In the genomic region with DNA sequence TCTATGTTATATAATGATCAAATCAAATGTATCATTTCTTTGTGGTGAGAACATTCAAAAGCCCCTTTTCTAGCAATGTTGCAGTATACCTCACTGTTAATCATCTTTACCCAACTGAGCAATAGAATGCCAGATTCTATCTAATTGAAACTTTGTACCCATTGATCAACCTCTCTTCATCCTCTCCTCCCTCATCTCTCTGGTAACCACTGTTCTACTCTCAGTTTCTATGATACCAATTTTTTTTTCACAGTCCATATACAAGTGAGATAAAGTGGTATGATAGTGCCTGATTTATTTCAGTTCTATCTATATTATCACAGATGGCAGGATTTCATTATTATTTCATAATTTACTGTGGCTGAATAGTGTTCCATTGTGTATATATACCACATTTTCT, we compare ENCODE assay signal across 24 cellular contexts.
DNase-seq lines count a peak whose midpoint lies in the region; ATAC-seq, FAIRE-seq and TF ChIP-seq lines count a peak whose summit lies in the region.
"Had no signal": no experiment of that assay in that cellular context is flagged by ENCODE, and none has a peak within 500 bp of the region (broad histone marks: within the 10 kb centered on the region; RNA-seq: fewer than 3 reads in every experiment).

No MANE protein-coding gene starts in this region.

- DNase-seq in GM12878 (ENCODE audit: low read depth, low spot score) (no peak), HCEC 1CT (no peak), right lobe of liver (no peak)
- DNase-seq in CD8-positive, alpha-beta T cell = no peak
- DNase-seq: AML-193; CD4-positive, alpha-beta T cell; CD8-positive, alpha-beta memory T cell; COR-L47; DMS 273 treated with DMSO at 0.1 percent for 48 hours; DMS153; DMS53; DMS79; DND-41; EL; GDM1 had no signal

- no peak overlapping the region for H3K4me3 Mint-ChIP-seq in CD8-positive, alpha-beta T cell
- H3K4me3 Mint-ChIP-seq: B cell; CD4-positive, alpha-beta T cell; CD8-positive, alpha-beta memory T cell had no signal

- no peaks in the 10 kb centered on the region for H4K20me1 ChIP-seq in GM12878 (ENCODE audit: control insufficient read depth, insufficient read depth)
- H4K20me1 ChIP-seq: BLaER1 treated with 17β-estradiol and CSF1 and Interleukin-3, amounts not matched to agents 10 nM and 100 nM had no signal

- no peak overlapping the region for H3K4me2 ChIP-seq in GM12878 (ENCODE audit: control insufficient read depth, insufficient read depth)
- H3K4me2 ChIP-seq: A549; BLaER1 treated with 17β-estradiol and CSF1 and Interleukin-3, amounts not matched to agents 10 nM and 100 nM had no signal

- no peaks in the 10 kb centered on the region for H3K79me2 ChIP-seq in GM12878 (ENCODE audit: control insufficient read depth, insufficient read depth, low read length)

- no TSS peak for BruUV-seq in GM12878 (replicated peaks; lab: Mats Ljungman, UMichigan)

- H3K27ac ChIP-seq in GM12878 (ENCODE audit: control insufficient read depth, insufficient read depth) (no peak overlapping the region), right lobe of liver (no peak overlapping the region)
- no peak overlapping the region for H3K27ac ChIP-seq in CD8-positive, alpha-beta T cell (ENCODE audit: low read depth, low read length)
- H3K27ac ChIP-seq: 22Rv1; A549; BLaER1 treated with 17β-estradiol and CSF1 and Interleukin-3, amounts not matched to agents 10 nM and 100 nM; C4-2B had no signal

- TF ChIP-seq EP300 in GM12878 (IDR thresholded peaks at IDR 0.05; ENCODE audit: borderline replicate concordance in 1 of 2, control insufficient read depth in 1 of 2, low read depth in 2 of 2, low read length in 2 of 2) = no peak

- in situ Hi-C loops in GM12878 (cut with MboI) = no loop called here

- no peak for FAIRE-seq in GM12878 (lab: Jason Lieb, UNC)
- FAIRE-seq: A549, GM12891 had no signal

- H3K9me3 ChIP-seq in GM12878 (replicated peaks; ENCODE audit: control insufficient read depth, insufficient read depth, low read length) (no peaks in the 10 kb centered on the region), right lobe of liver (no peaks in the 10 kb centered on the region)
- H3K9me3 ChIP-seq in CD8-positive, alpha-beta T cell (ENCODE audit: low read length) = no peaks in the 10 kb centered on the region
- H3K9me3 ChIP-seq: A549; BLaER1 treated with 17β-estradiol and CSF1 and Interleukin-3, amounts not matched to agents 10 nM and 100 nM had no signal

- H3K36me3 Mint-ChIP-seq in CD8-positive, alpha-beta T cell = no peaks in the 10 kb centered on the region
- H3K36me3 Mint-ChIP-seq: CD8-positive, alpha-beta memory T cell had no signal

- CTCF ChIA-PET in GM12878 (lab: Yijun Ruan, JAX) = no interaction called here
- CTCF ChIA-PET in CD8-positive, alpha-beta T cell (lab: Charles Lee) = no interaction called here

- no peaks in the 10 kb centered on the region for H3K27me3 ChIP-seq in GM12878 (replicated peaks in 1 of 2; ENCODE audit: control insufficient read depth in 2 of 2, insufficient read depth in 2 of 2, low read length in 1 of 2)
- H3K27me3 ChIP-seq in CD8-positive, alpha-beta T cell (ENCODE audit: insufficient read depth, low read length) = no peaks in the 10 kb centered on the region
- no peaks in the 10 kb centered on the region for H3K27me3 ChIP-seq in right lobe of liver
- H3K27me3 ChIP-seq: BLaER1 treated with 17β-estradiol and CSF1 and Interleukin-3, amounts not matched to agents 10 nM and 100 nM had no signal

- SMC1A ChIA-PET in GM12878 (lab: Charles Lee; ENCODE audit: uncharacterized antibody, unreplicated experiment) = no interaction called here

- no peak overlapping the region for H3K9ac ChIP-seq in GM12878 (ENCODE audit: control insufficient read depth, insufficient read depth, low read length)
- H3K9ac ChIP-seq: BLaER1 treated with 17β-estradiol and CSF1 and Interleukin-3, amounts not matched to agents 10 nM and 100 nM had no signal

- ATAC-seq in GM18498 (IDR thresholded peaks at IDR 0.05; ENCODE audit: unreplicated experiment) = peak; percentile 68
- peak; percentile 54 for ATAC-seq in GM18870 (IDR thresholded peaks at IDR 0.05; ENCODE audit: unreplicated experiment)
- peak; percentile 59 for ATAC-seq in HG03432 (IDR thresholded peaks at IDR 0.05; ENCODE audit: unreplicated experiment)
- peak; percentile 30; the same call in 1 of the 3 replicates for ATAC-seq in GM12878
- no peak for ATAC-seq in CD8-positive, alpha-beta T cell
- no peak for ATAC-seq in right lobe of liver
- ATAC-seq: A549 had no signal

- H3K27me3 Mint-ChIP-seq in CD8-positive, alpha-beta T cell (ENCODE audit: low read depth) = no peaks in the 10 kb centered on the region
- H3K27me3 Mint-ChIP-seq: B cell; CD4-positive, alpha-beta T cell had no signal

- no peaks in the 10 kb centered on the region for H3K4me1 Mint-ChIP-seq in CD8-positive, alpha-beta T cell (ENCODE audit: low read depth)
- H3K4me1 Mint-ChIP-seq: B cell; CD8-positive, alpha-beta memory T cell had no signal

- no peaks in the 10 kb centered on the region for H3K36me3 ChIP-seq in GM12878 (ENCODE audit: control insufficient read depth in 2 of 2, insufficient read depth in 2 of 2, low read length in 1 of 2)
- no peaks in the 10 kb centered on the region for H3K36me3 ChIP-seq in CD8-positive, alpha-beta T cell (ENCODE audit: insufficient read depth, low read length)
- H3K36me3 ChIP-seq in right lobe of liver = no peaks in the 10 kb centered on the region
- H3K36me3 ChIP-seq: BLaER1 treated with 17β-estradiol and CSF1 and Interleukin-3, amounts not matched to agents 10 nM and 100 nM had no signal

- POLR2A ChIA-PET in GM12878 (lab: Charles Lee) = no interaction called here
- POLR2A ChIA-PET in CD8-positive, alpha-beta T cell (lab: Charles Lee) = no interaction called here

- H2AFZ ChIP-seq in GM12878 (ENCODE audit: control insufficient read depth, low read depth, low read length) = no peak overlapping the region

- no peak for TF ChIP-seq RAD21 in GM12878 (IDR thresholded peaks at IDR 0.05; ENCODE audit: insufficient read depth, low read depth, low read length)

- H3K4me1 ChIP-seq in GM12878 (ENCODE audit: control insufficient read depth, insufficient read depth, low read length) = no peaks in the 10 kb centered on the region
- H3K4me1 ChIP-seq in CD8-positive, alpha-beta T cell (ENCODE audit: insufficient read depth, low read length) = no peaks in the 10 kb centered on the region
- no peaks in the 10 kb centered on the region for H3K4me1 ChIP-seq in right lobe of liver
- H3K4me1 ChIP-seq: A549 had no signal

- intact Hi-C loops in GM12878 (cut with micrococcal nuclease; ENCODE audit: unreplicated experiment) = no loop called here
- intact Hi-C loops in CD8-positive, alpha-beta T cell (cut with DNase I, micrococcal nuclease) = no loop called here
- intact Hi-C loops in right lobe of liver (cut with DNase I) = no loop called here

- TF ChIP-seq CTCF in GM12878 (IDR thresholded peaks at IDR 0.05 in 2 of 3, conservative IDR thresholded peaks at IDR 0.05 in 1 of 3; ENCODE audit: control insufficient read depth in 2 of 3, extremely low read depth in 1 of 3, insufficient read depth in 1 of 3, low read depth in 3 of 3, low read length in 3 of 3) (no peak), right lobe of liver (IDR thresholded peaks at IDR 0.05) (no peak)
- no peak for TF ChIP-seq CTCF in CD8-positive, alpha-beta T cell (IDR thresholded peaks at IDR 0.05)

- no peak overlapping the region for H3K4me3 ChIP-seq in GM12878
- H3K4me3 ChIP-seq in CD8-positive, alpha-beta T cell (ENCODE audit: low read depth, low read length) = no peak overlapping the region
- H3K4me3 ChIP-seq in right lobe of liver = no peak overlapping the region
- H3K4me3 ChIP-seq: A549; BLaER1 treated with 17β-estradiol and CSF1 and Interleukin-3, amounts not matched to agents 10 nM and 100 nM had no signal

- no peak for TF ChIP-seq POLR2A in GM12878 (IDR thresholded peaks at IDR 0.05; ENCODE audit: low read depth, low read length)
- TF ChIP-seq POLR2A in right lobe of liver (IDR thresholded peaks at IDR 0.05) = no peak

- no peak overlapping the region for H3K27ac Mint-ChIP-seq in CD8-positive, alpha-beta T cell
- H3K27ac Mint-ChIP-seq: B cell; CD4-positive, alpha-beta T cell; CD8-positive, alpha-beta memory T cell had no signal

- RAD21 ChIA-PET in GM12878 (lab: Charles Lee; ENCODE audit: unreplicated experiment) = no interaction called here

- H3K9me3 Mint-ChIP-seq in CD8-positive, alpha-beta T cell = no peaks in the 10 kb centered on the region
- H3K9me3 Mint-ChIP-seq: CD4-positive, alpha-beta T cell had no signal

TF ChIP-seq in GM12878, 131 proteins besides CTCF, POLR2A, EP300 and RAD21 (continues in another document):
- no peak for TF ChIP-seq GATAD2B (conservative IDR thresholded peaks at IDR 0.05; ENCODE audit: low read depth)
- TF ChIP-seq, protein P1, sequence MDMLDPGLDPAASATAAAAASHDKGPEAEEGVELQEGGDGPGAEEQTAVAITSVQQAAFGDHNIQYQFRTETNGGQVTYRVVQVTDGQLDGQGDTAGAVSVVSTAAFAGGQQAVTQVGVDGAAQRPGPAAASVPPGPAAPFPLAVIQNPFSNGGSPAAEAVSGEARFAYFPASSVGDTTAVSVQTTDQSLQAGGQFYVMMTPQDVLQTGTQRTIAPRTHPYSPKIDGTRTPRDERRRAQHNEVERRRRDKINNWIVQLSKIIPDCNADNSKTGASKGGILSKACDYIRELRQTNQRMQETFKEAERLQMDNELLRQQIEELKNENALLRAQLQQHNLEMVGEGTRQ (IDR thresholded peaks at IDR 0.05; ENCODE audit: borderline replicate concordance, low read depth, low read length) = no peak
- no peak for TF ChIP-seq ZSCAN29 (IDR thresholded peaks at IDR 0.05)
- TF ChIP-seq POLR2AphosphoS2 (IDR thresholded peaks at IDR 0.05; ENCODE audit: low read depth, low read length) = no peak

Comparison
In these comparisons a context has a peak if more than half of its experiments do, and no peak if none do; other contexts are left out.
1. ATAC-seq: peak in GM18498 (single experiment), GM18870 (single experiment), HG03432 (single experiment) and GM12878 (single experiment); none in CD8-positive, alpha-beta T cell (single experiment) and right lobe of liver (0 of 4).